8 cellular contexts compared by ENCODE assay signal in the genomic region with DNA sequence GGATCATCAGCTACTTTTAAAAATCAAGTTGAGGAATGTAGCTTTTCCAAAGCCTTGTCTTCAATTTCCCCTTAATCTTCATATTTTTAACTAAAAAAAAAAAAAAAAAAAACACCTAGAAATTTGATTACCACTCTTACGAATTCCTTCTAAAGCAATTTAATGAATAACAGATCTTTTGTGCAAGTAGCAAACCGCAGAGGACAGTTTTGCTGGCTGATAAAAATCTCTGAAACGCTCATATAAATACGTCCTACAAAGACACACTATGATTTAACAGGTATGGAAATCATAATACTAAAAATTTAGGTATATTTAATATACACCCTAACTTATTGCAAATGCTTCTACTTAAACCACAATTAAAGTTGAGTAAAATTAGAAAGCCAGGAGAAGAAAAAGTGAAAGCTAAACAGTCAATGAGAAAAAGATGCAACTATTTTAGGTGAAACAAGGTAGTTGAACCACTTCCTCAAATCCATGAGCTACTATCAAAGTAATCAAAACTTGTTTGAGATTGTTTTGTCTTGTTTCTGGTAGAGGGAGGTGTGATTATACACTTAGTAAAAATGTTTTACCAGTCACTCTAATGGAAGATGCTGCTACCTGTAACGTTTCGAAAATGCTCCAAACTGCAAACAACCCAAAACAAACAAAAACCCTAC. TPM values are rescaled to one million over a fixed set of nuclear protein-coding genes. Genes with fewer than 3 reads are reported as not detected.
A peak's percentile ranks its signal among the peaks of the same experiment; 100 is the strongest.
DNase-seq lines count a peak whose midpoint lies in the region; ATAC-seq, FAIRE-seq and TF ChIP-seq lines count a peak whose summit lies in the region.

No MANE protein-coding gene starts in this region.

- H3K36me3 ChIP-seq in heart right ventricle: no peaks in the 10 kb centered on the region
- H3K36me3 ChIP-seq in SJSA1: peaks cover 30% of the 10 kb centered on the region
- H3K36me3 ChIP-seq in stomach smooth muscle (ENCODE audit: control insufficient read depth in 2 of 2, insufficient read depth in 2 of 2, low read length in 2 of 2): no peaks in the 10 kb centered on the region

- peak overlapping the region in 8 of 10 donors; percentile 68 to 92 (median 82) for H3K4me3 ChIP-seq in heart right ventricle
- H3K4me3 ChIP-seq in SJSA1: peak overlapping the region; percentile 89
- H3K4me3 ChIP-seq in stomach smooth muscle (ENCODE audit: low read length in 2 of 2): peak overlapping the region; percentile 74 to 84

- H3K4me1 ChIP-seq in heart right ventricle (peaks cover 0 to 31% (median 8%) of the 10 kb centered on the region in 9 donors), SJSA1 (replicated peaks) (peaks cover 47% of the 10 kb centered on the region), stomach smooth muscle (ENCODE audit: control insufficient read depth, insufficient read depth, low read length) (peaks cover 9% of the 10 kb centered on the region)

- H3K27ac Mint-ChIP-seq in glutamatergic neuron (ENCODE audit: unreplicated experiment): no peak overlapping the region

- H3K9me3 ChIP-seq in heart right ventricle (no peaks in the 10 kb centered on the region), SJSA1 (replicated peaks) (no peaks in the 10 kb centered on the region), stomach smooth muscle (ENCODE audit: control insufficient read depth in 2 of 2, low read length in 2 of 2) (no peaks in the 10 kb centered on the region)

- H3K9ac ChIP-seq in stomach smooth muscle (ENCODE audit: low read length in 2 of 2): peak overlapping the region in 1 of 2 donors; percentile 62

- H3K27ac ChIP-seq in heart right ventricle (peak overlapping the region in 1 of 10 donors; percentile 77), SJSA1 (peak overlapping the region; percentile 88), stomach smooth muscle (ENCODE audit: low read length) (no peak overlapping the region)

- DNase-seq in heart right ventricle (no peak), left cardiac atrium (no peak), SJSA1 (ENCODE audit: low read depth in 1 of 2, low spot score in 2 of 2) (no peak), glutamatergic neuron (no peak), occipital lobe (lab: John Stamatoyannopoulos, UW) (no peak), frontal cortex (ENCODE audit: low spot score in 2 of 2) (no peak)

- intact Hi-C loops in heart right ventricle (cut with DNase I): loop anchor here in 3 of 10 donors (1.0 to 5.0 kb wide), 4 partner anchors 130 to 499 kb away; no protein-coding TSS in a partner anchor
- intact Hi-C loops in left cardiac atrium (cut with DNase I): no loop called here

- TF ChIP-seq POLR2A in GM18505 (IDR thresholded peaks at IDR 0.05; ENCODE audit: borderline replicate concordance, extremely low read depth, insufficient read depth, insufficient read length): no peak

- H3K27me3 ChIP-seq in heart right ventricle: peaks cover 0 to 45% (median 7%) of the 10 kb centered on the region in 7 donors
- H3K27me3 ChIP-seq in SJSA1 (replicated peaks): no peaks in the 10 kb centered on the region
- no peaks in the 10 kb centered on the region for H3K27me3 ChIP-seq in stomach smooth muscle (ENCODE audit: control insufficient read depth in 1 of 2, insufficient read depth in 2 of 2, low read length in 2 of 2)

- WGBS in heart right ventricle, 2 donors: 53 to 59% methylated on average over 6 of the region's 6 CpGs

- H3K36me3 Mint-ChIP-seq in glutamatergic neuron (ENCODE audit: unreplicated experiment): no peaks in the 10 kb centered on the region

- peaks cover 3% of the 10 kb centered on the region for H3K9me3 Mint-ChIP-seq in glutamatergic neuron (ENCODE audit: unreplicated experiment)

- FAIRE-seq in frontal cortex (lab: Jason Lieb, UNC): no peak

- TF ChIP-seq CTCF in heart right ventricle (IDR thresholded peaks at IDR 0.05) (no peak), glutamatergic neuron (IDR thresholded peaks at IDR 0.05; ENCODE audit: partially characterized antibody, unreplicated experiment) (no peak)

- ATAC-seq in heart right ventricle (no peak), left cardiac atrium (no peak), GM18505 (IDR thresholded peaks at IDR 0.05; ENCODE audit: unreplicated experiment) (no peak)

- H3K4me3 Mint-ChIP-seq in glutamatergic neuron (ENCODE audit: unreplicated experiment): peak overlapping the region; percentile 78

- H3K27me3 Mint-ChIP-seq in glutamatergic neuron (ENCODE audit: unreplicated experiment): peaks cover 3% of the 10 kb centered on the region

- H3K4me1 Mint-ChIP-seq in glutamatergic neuron (ENCODE audit: low read depth, unreplicated experiment): no peaks in the 10 kb centered on the region

RNA-seq across cellular contexts. Expression of gene PAWR, which starts 2.3 kb away (rescaled TPM):
- 10 to 100 TPM in 5 of 10 donors, 1 to 10 TPM in 5; 3.5 to 16.6 (median 10.2) TPM for total RNA-seq in heart right ventricle
- 10 to 100 TPM in 1 of 2 donors, 1 to 10 TPM in 1; 3.0 to 11.6 TPM for polyA plus RNA-seq in heart right ventricle
- total RNA-seq in left cardiac atrium: 10 to 100 TPM; 23.7 to 26.1 TPM
- 30.7 and 40.8 TPM in 2 replicates for total RNA-seq in SJSA1 (2014; rRNA removed; shearing (Covaris generic))
- total RNA-seq in glutamatergic neuron (ENCODE audit: unreplicated experiment): 7.0 TPM
- total RNA-seq in occipital lobe: 21.1 TPM
- total RNA-seq in frontal cortex: 22.0 TPM
